In genomic region chr1:82225407-82226197, GRCh38 we compare ENCODE assay signal across 8 cellular contexts.
A peak's percentile ranks its signal among the peaks of the same experiment; 100 is the strongest.
DNase-seq lines count a peak whose midpoint lies in the region; ATAC-seq and TF ChIP-seq lines count a peak whose summit lies in the region.

No MANE protein-coding gene starts in this region.

- DNase-seq in RWPE1 (ENCODE audit: low spot score) = peak; percentile 44
- no peak for DNase-seq in left lobe of liver (ENCODE audit: low spot score)
- no peak for DNase-seq in lower leg skin (ENCODE audit: low spot score in 2 of 2)
- DNase-seq in activated effector memory CD4-positive, alpha-beta T cell treated with anti-CD3 and anti-CD28 coated beads, Interleukin-2, amount 50 U/mL, for 16 hours = no peak
- DNase-seq in hippocampal formation (lab: John Stamatoyannopoulos, UW) = no peak
- no peak for DNase-seq in activated naive CD4-positive, alpha-beta T cell (lab: John Stamatoyannopoulos, UW)

- POLR2A ChIA-PET in RWPE1 (lab: Yijun Ruan, JAX; ENCODE audit: low non-redundant PET) = no interaction called here

- no peak overlapping the region for H3K27ac ChIP-seq in RWPE1

- CTCF ChIA-PET in RWPE1 (lab: Yijun Ruan, JAX) = interaction anchor here (0.6 kb wide), 2 partner anchors 15 to 53 kb away, joined by 3 to 4 read pairs; no protein-coding TSS in a partner anchor

- TF ChIP-seq POLR2A in lower leg skin (IDR thresholded peaks at IDR 0.05) = no peak

- TF ChIP-seq CTCF in RWPE1 (conservative IDR thresholded peaks at IDR 0.05; ENCODE audit: low read depth) = no peak
- TF ChIP-seq CTCF in lower leg skin (IDR thresholded peaks at IDR 0.05) = no peak

- intact Hi-C loops in lower leg skin (cut with DNase I; ENCODE audit: low total_unique reads) = no loop called here

- H3K4me3 ChIP-seq in lower leg skin (ENCODE audit: low read depth, poor library complexity, severe bottlenecking) = no peak overlapping the region

- peak; percentile 63 for ATAC-seq in GM18502 (IDR thresholded peaks at IDR 0.05; ENCODE audit: poor library complexity, unreplicated experiment)
- ATAC-seq in HG03175 (IDR thresholded peaks at IDR 0.05; ENCODE audit: unreplicated experiment) = peak; percentile 81
- ATAC-seq in left lobe of liver = peak; percentile 14

- 7 to 10% methylated on average over 3 of the region's 3 CpGs for WGBS in lower leg skin, 2 donors

Comparison
In these comparisons a context has a peak if more than half of its experiments do, and no peak if none do; other contexts are left out.
1. ATAC-seq: peak in every context shown above with its lines; median percentile 81 in HG03175; 63 in GM18502; 14 in left lobe of liver.